In the genomic region with DNA sequence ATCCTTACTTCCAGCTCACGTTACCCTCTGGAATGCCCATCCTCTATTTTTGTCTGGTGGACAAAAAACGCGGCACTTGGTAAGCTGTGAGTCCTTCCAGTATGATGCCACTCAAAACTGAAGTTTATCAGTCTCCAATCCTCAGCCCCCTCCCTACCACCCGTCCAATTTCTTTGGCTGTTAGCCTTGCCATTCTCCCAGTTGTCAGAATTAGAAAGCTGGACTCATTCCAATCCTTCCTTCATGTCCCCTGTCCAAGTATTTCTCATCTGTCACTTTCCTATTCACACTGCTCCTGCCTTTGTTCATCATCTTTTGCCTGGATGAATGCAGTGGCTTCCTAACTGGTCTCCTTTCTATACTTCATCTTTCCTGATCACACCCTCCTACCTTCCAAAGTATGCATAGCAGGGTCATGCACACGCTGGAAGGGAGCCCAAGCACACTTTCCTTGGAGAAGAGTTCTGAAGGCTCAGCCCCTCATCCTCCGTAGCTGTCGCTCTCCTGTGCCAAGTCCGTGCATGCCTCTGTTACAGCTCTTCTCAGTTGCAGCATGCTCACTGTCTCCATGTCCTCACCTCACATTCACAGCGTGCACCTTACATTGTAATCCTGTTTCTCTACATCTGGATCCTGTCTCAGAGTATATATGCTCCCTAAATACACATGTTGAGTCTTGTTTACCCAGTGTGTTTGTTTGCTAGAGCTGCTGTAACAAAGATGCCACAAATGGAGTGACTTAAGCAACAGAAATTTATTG, we compare ENCODE assay signal across 20 cellular contexts. TPM values are rescaled to one million over a fixed set of nuclear protein-coding genes. Genes with fewer than 3 reads are reported as not detected.
A peak's percentile ranks its signal among the peaks of the same experiment; 100 is the strongest.
DNase-seq lines count a peak whose midpoint lies in the region; ATAC-seq, FAIRE-seq and TF ChIP-seq lines count a peak whose summit lies in the region.
"Had no signal": no experiment of that assay in that cellular context is flagged by ENCODE, and none has a peak within 500 bp of the region (broad histone marks: within the 10 kb centered on the region; RNA-seq: fewer than 3 reads in every experiment).

No MANE protein-coding gene starts in this region.

- H2AFZ ChIP-seq in keratinocyte (ENCODE audit: control insufficient read depth, low read length) = no peak overlapping the region

- H3K9ac ChIP-seq in HUES64 (ENCODE audit: low read depth, low read length) = no peak overlapping the region
- no peak overlapping the region for H3K9ac ChIP-seq in keratinocyte (ENCODE audit: control insufficient read depth, extremely low read depth, insufficient read depth, low read length)

- no peaks in the 10 kb centered on the region for H3K9me1 ChIP-seq in keratinocyte (ENCODE audit: control insufficient read depth, extremely low read depth, insufficient read depth, low read length)

- intact Hi-C loops in CD4-positive, alpha-beta memory T cell (cut with micrococcal nuclease) = no loop called here
- intact Hi-C loops in activated CD4-positive, alpha-beta T cell treated with anti-CD3 and anti-CD28 coated beads, Interleukin-2, amount 10 ng/mL, durations not matched to agents 24 days and 14 days (cut with micrococcal nuclease) = no loop called here

- peak overlapping the region; percentile 23 for H3K4me2 ChIP-seq in keratinocyte (ENCODE audit: control insufficient read depth, extremely low read depth, insufficient read depth, low read depth, low read length)

- no peak overlapping the region for H3K4me3 Mint-ChIP-seq in CD4-positive, alpha-beta memory T cell
- H3K4me3 Mint-ChIP-seq in central memory CD8-positive, alpha-beta T cell = no peak overlapping the region
- no peak overlapping the region for H3K4me3 Mint-ChIP-seq in activated naive CD4-positive, alpha-beta T cell treated with anti-CD3 and anti-CD28 coated beads, Interleukin-2, amount 10 ng/mL, durations not matched to agents 7 days and 5 days
- no peak overlapping the region for H3K4me3 Mint-ChIP-seq in activated CD4-positive, alpha-beta T cell treated with anti-CD3 and anti-CD28 coated beads, Interleukin-2, amount 10 ng/mL, durations not matched to agents 24 days and 14 days
- H3K4me3 Mint-ChIP-seq: B cell had no signal

- CTCF ChIA-PET in CD4-positive, alpha-beta memory T cell (lab: Charles Lee; ENCODE audit: partially characterized antibody) = no interaction called here
- CTCF ChIA-PET in activated naive CD4-positive, alpha-beta T cell treated with anti-CD3 and anti-CD28 coated beads, Interleukin-2, amount 10 ng/mL, durations not matched to agents 7 days and 5 days (lab: Charles Lee) = no interaction called here

- H3K4me3 ChIP-seq in CD4-positive, alpha-beta memory T cell (ENCODE audit: low read length in 2 of 2) = no peak overlapping the region
- H3K4me3 ChIP-seq in HUES64 (ENCODE audit: low read length) (no peak overlapping the region), keratinocyte (ENCODE audit: control insufficient read depth in 2 of 3, extremely low read depth in 1 of 3, insufficient read depth in 2 of 3, low read depth in 1 of 3, low read length in 3 of 3) (no peak overlapping the region)
- H3K4me3 ChIP-seq: vagina had no signal

- 88% methylated on average over 9 of the region's 9 CpGs for WGBS in HUES64

- H3K9me3 Mint-ChIP-seq in CD4-positive, alpha-beta memory T cell = no peaks in the 10 kb centered on the region
- no peaks in the 10 kb centered on the region for H3K9me3 Mint-ChIP-seq in central memory CD8-positive, alpha-beta T cell
- H3K9me3 Mint-ChIP-seq in activated naive CD4-positive, alpha-beta T cell treated with anti-CD3 and anti-CD28 coated beads, Interleukin-2, amount 10 ng/mL, durations not matched to agents 7 days and 5 days = no peaks in the 10 kb centered on the region
- H3K9me3 Mint-ChIP-seq in activated CD4-positive, alpha-beta T cell treated with anti-CD3 and anti-CD28 coated beads, Interleukin-2, amount 10 ng/mL, durations not matched to agents 24 days and 14 days = no peaks in the 10 kb centered on the region

- no peak for DNase-seq in CD4-positive, alpha-beta memory T cell
- DNase-seq in central memory CD8-positive, alpha-beta T cell (ENCODE audit: low spot score in 2 of 2) = no peak
- no peak for DNase-seq in keratinocyte (ENCODE audit: low read depth, low spot score)
- no peak for DNase-seq in activated naive CD4-positive, alpha-beta T cell treated with anti-CD3 and anti-CD28 coated beads, Interleukin-2, amount 10 ng/mL, durations not matched to agents 7 days and 5 days
- no peak for DNase-seq in SHP77 treated with DMSO at 0.1 percent for 48 hours (lab: John Stamatoyannopoulos, UW)
- DNase-seq in activated CD4-positive, alpha-beta T cell treated with anti-CD3 and anti-CD28 coated beads, Interleukin-2, amount 10 ng/mL, durations not matched to agents 24 days and 14 days = no peak
- DNase-seq: activated CD4-positive, CD25-positive, alpha-beta regulatory T cell treated with anti-CD3 and anti-CD28 coated beads, Interleukin-2, amount 50 U/mL, for 72 hours; activated T-cell treated with anti-CD3 and anti-CD28 coated beads, Interleukin-2, amount 50 U/mL, for 1 hour; amniotic stem cell; effector CD4-positive, alpha-beta T cell; foreskin melanocyte; islet precursor cell; NCI-H1930; stimulated activated CD4-positive, alpha-beta T cell treated with anti-CD3 and anti-CD28 coated beads, Interleukin-4, amount 100 ng/mL, for 4 hours; stimulated activated naive CD4-positive, alpha-beta T cell treated with Interleukin-2 at 50 U/mL for 16 hours had no signal

- H3K9me3 ChIP-seq in CD4-positive, alpha-beta memory T cell (ENCODE audit: control insufficient read depth in 1 of 2, low read length in 2 of 2) = no peaks in the 10 kb centered on the region
- 0 out of 2 replicates have a peak, but pooled peaks cover 6% of the 10 kb centered on the region for H3K9me3 ChIP-seq in HUES64 (ENCODE audit: insufficient read depth, low read depth, low read length)
- H3K9me3 ChIP-seq in keratinocyte (ENCODE audit: control insufficient read depth, low read depth, low read length) = no peaks in the 10 kb centered on the region
- H3K9me3 ChIP-seq: vagina had no signal

- H3K27ac Mint-ChIP-seq in CD4-positive, alpha-beta memory T cell = peak overlapping the region in 4 of 7 donors; percentile 2 to 64 (median 36)
- H3K27ac Mint-ChIP-seq in central memory CD8-positive, alpha-beta T cell (ENCODE audit: low read depth) = peak overlapping the region; percentile 19
- H3K27ac Mint-ChIP-seq in activated naive CD4-positive, alpha-beta T cell treated with anti-CD3 and anti-CD28 coated beads, Interleukin-2, amount 10 ng/mL, durations not matched to agents 7 days and 5 days = no peak overlapping the region
- H3K27ac Mint-ChIP-seq in activated CD4-positive, alpha-beta T cell treated with anti-CD3 and anti-CD28 coated beads, Interleukin-2, amount 10 ng/mL, durations not matched to agents 24 days and 14 days = no peak overlapping the region
- H3K27ac Mint-ChIP-seq: B cell had no signal

- peaks cover 66% of the 10 kb centered on the region for H3K79me2 ChIP-seq in keratinocyte (ENCODE audit: control insufficient read depth, insufficient read depth, low read length)

- TF ChIP-seq CTCF in keratinocyte (optimal IDR thresholded peaks at IDR 0.05 in 1 of 3, IDR thresholded peaks at IDR 0.05 in 1 of 3, conservative IDR thresholded peaks at IDR 0.05 in 1 of 3; ENCODE audit: extremely low read depth in 1 of 3, insufficient read depth in 2 of 3, low read length in 3 of 3) = peak in 1 of 3 experiments; percentile 2

- peaks cover 19 to 25% (median 20%) of the 10 kb centered on the region in 4 donors for H3K4me1 Mint-ChIP-seq in CD4-positive, alpha-beta memory T cell
- H3K4me1 Mint-ChIP-seq in central memory CD8-positive, alpha-beta T cell = peaks cover 48% of the 10 kb centered on the region
- H3K4me1 Mint-ChIP-seq in activated naive CD4-positive, alpha-beta T cell treated with anti-CD3 and anti-CD28 coated beads, Interleukin-2, amount 10 ng/mL, durations not matched to agents 7 days and 5 days = no peaks in the 10 kb centered on the region
- no peaks in the 10 kb centered on the region for H3K4me1 Mint-ChIP-seq in activated CD4-positive, alpha-beta T cell treated with anti-CD3 and anti-CD28 coated beads, Interleukin-2, amount 10 ng/mL, durations not matched to agents 24 days and 14 days

- no peaks in the 10 kb centered on the region for H3K36me3 ChIP-seq in CD4-positive, alpha-beta memory T cell (ENCODE audit: insufficient read depth, low read length)
- H3K36me3 ChIP-seq in HUES64 (ENCODE audit: insufficient read depth, low read length) (no peaks in the 10 kb centered on the region), keratinocyte (ENCODE audit: control insufficient read depth in 2 of 2, extremely low read depth in 1 of 2, insufficient read depth in 2 of 2, low read length in 2 of 2) (no peaks in the 10 kb centered on the region)
- H3K36me3 ChIP-seq: vagina had no signal

- ATAC-seq in central memory CD8-positive, alpha-beta T cell (replicated peaks; ENCODE audit: extremely low read depth, poor library complexity, severe bottlenecking) = no peak
- ATAC-seq in GM21737 (IDR thresholded peaks at IDR 0.05; ENCODE audit: unreplicated experiment) = no peak

- peaks cover 13% of the 10 kb centered on the region for H4K20me1 ChIP-seq in keratinocyte (ENCODE audit: control insufficient read depth, extremely low read depth, insufficient read depth, low read length)

- H3K4me1 ChIP-seq in CD4-positive, alpha-beta memory T cell (ENCODE audit: insufficient read depth, low read length) = peaks cover 9% of the 10 kb centered on the region
- H3K4me1 ChIP-seq in HUES64 (ENCODE audit: insufficient read depth, low read length) (peaks cover 19% of the 10 kb centered on the region), keratinocyte (ENCODE audit: control insufficient read depth, extremely low read depth, insufficient read depth, low read length) (peaks cover 17% of the 10 kb centered on the region)

- peak; percentile 57 for FAIRE-seq in keratinocyte (lab: Jason Lieb, UNC)
- FAIRE-seq: GM12891 had no signal

- no peaks in the 10 kb centered on the region for H3K27me3 ChIP-seq in CD4-positive, alpha-beta memory T cell (ENCODE audit: insufficient read depth, low read length)
- H3K27me3 ChIP-seq in HUES64 (ENCODE audit: insufficient read depth, low read length) (no peaks in the 10 kb centered on the region), keratinocyte (ENCODE audit: control insufficient read depth, extremely low read depth, insufficient read depth, low read length) (no peaks in the 10 kb centered on the region)
- H3K27me3 ChIP-seq: vagina had no signal

- POLR2A ChIA-PET in CD4-positive, alpha-beta memory T cell (lab: Charles Lee; ENCODE audit: partially characterized antibody) = no interaction called here

- no peak overlapping the region for H3K27ac ChIP-seq in CD4-positive, alpha-beta memory T cell (ENCODE audit: low read depth, low read length)
- H3K27ac ChIP-seq in HUES64 (ENCODE audit: low read depth, low read length) (peak overlapping the region; percentile 17; the same call in 1 of the 2 replicates), keratinocyte (ENCODE audit: control insufficient read depth, insufficient read depth, low read length) (no peak overlapping the region)
- H3K27ac ChIP-seq: vagina had no signal

- dilution Hi-C loops in keratinocyte (cut with MboI; ENCODE audit: extremely low pct_ligation_motif_present, low sequenced_read_pairs) = no loop called here

- no peaks in the 10 kb centered on the region for H3K27me3 Mint-ChIP-seq in CD4-positive, alpha-beta memory T cell
- H3K27me3 Mint-ChIP-seq in central memory CD8-positive, alpha-beta T cell = no peaks in the 10 kb centered on the region
- peaks cover 4% of the 10 kb centered on the region for H3K27me3 Mint-ChIP-seq in activated naive CD4-positive, alpha-beta T cell treated with anti-CD3 and anti-CD28 coated beads, Interleukin-2, amount 10 ng/mL, durations not matched to agents 7 days and 5 days
- H3K27me3 Mint-ChIP-seq in activated CD4-positive, alpha-beta T cell treated with anti-CD3 and anti-CD28 coated beads, Interleukin-2, amount 10 ng/mL, durations not matched to agents 24 days and 14 days = peaks cover 7% of the 10 kb centered on the region
- H3K27me3 Mint-ChIP-seq: B cell had no signal

- no peaks in the 10 kb centered on the region for H3K36me3 Mint-ChIP-seq in CD4-positive, alpha-beta memory T cell
- no peaks in the 10 kb centered on the region for H3K36me3 Mint-ChIP-seq in central memory CD8-positive, alpha-beta T cell (ENCODE audit: insufficient read depth)
- no peaks in the 10 kb centered on the region for H3K36me3 Mint-ChIP-seq in activated naive CD4-positive, alpha-beta T cell treated with anti-CD3 and anti-CD28 coated beads, Interleukin-2, amount 10 ng/mL, durations not matched to agents 7 days and 5 days
- H3K36me3 Mint-ChIP-seq in activated CD4-positive, alpha-beta T cell treated with anti-CD3 and anti-CD28 coated beads, Interleukin-2, amount 10 ng/mL, durations not matched to agents 24 days and 14 days (ENCODE audit: low read depth) = no peaks in the 10 kb centered on the region

RNA-seq across cellular contexts. Expression of gene APLP2, which starts 19.4 kb away (rescaled TPM):
- 10 to 100 TPM; 58.7 to 65.3 TPM for total RNA-seq in CD4-positive, alpha-beta memory T cell
- 10 to 100 TPM; 33.0 to 42.0 TPM for polyA plus RNA-seq in CD4-positive, alpha-beta memory T cell
- 264 TPM for polyA plus RNA-seq in HUES64 (2013, experiment 1 of 2)
- 280 TPM for polyA plus RNA-seq in HUES64 (2013, experiment 2 of 2)
- 376 to 561 TPM (median 531 TPM) in 3 replicates for polyA plus RNA-seq in keratinocyte
- polyA plus RNA-seq in keratinocyte (2011; ENCODE audit: low read depth) = 312 TPM
- polyA plus RNA-seq in keratinocyte (2011; cell fraction: cytosol; rRNA removed) = 134 and 145 TPM in 2 replicates
- polyA plus RNA-seq in keratinocyte (2011; cell fraction: nucleus; rRNA removed) = 936 and 995 TPM in 2 replicates
- 212 and 429 TPM in 2 replicates for polyA plus RNA-seq in keratinocyte (2012; ENCODE audit: low replicate concordance)
- 198 to 355 TPM (median 278 TPM) in 3 replicates for polyA minus RNA-seq in keratinocyte
- 118 TPM for polyA minus RNA-seq in keratinocyte (2011; cell fraction: cytosol; rRNA and poly(A)+ RNA removed)
- polyA minus RNA-seq in keratinocyte (2011; cell fraction: nucleus; rRNA and poly(A)+ RNA removed) = 388 and 667 TPM in 2 replicates
- 44.9 and 46.4 TPM in 2 replicates for total RNA-seq in activated CD4-positive, alpha-beta T cell treated with anti-CD3 and anti-CD28 coated beads, Interleukin-2, amount 10 ng/mL, durations not matched to agents 24 days and 14 days

Comparison
In these comparisons a context has a peak if more than half of its experiments do, and no peak if none do; other contexts are left out.
1. H3K27ac Mint-ChIP-seq: peak in CD4-positive, alpha-beta memory T cell (4 of 7) and central memory CD8-positive, alpha-beta T cell (single experiment); none in activated naive CD4-positive, alpha-beta T cell treated with anti-CD3 and anti-CD28 coated beads, Interleukin-2, amount 10 ng/mL, durations not matched to agents 7 days and 5 days (single experiment) and activated CD4-positive, alpha-beta T cell treated with anti-CD3 and anti-CD28 coated beads, Interleukin-2, amount 10 ng/mL, durations not matched to agents 24 days and 14 days (single experiment).